15 cellular contexts compared by ENCODE assay signal in genomic region chr14:78143489-78144145, GRCh38. TPM values are rescaled to one million over a fixed set of nuclear protein-coding genes. Genes with fewer than 3 reads are reported as not detected.
A peak's percentile ranks its signal among the peaks of the same experiment; 100 is the strongest.
DNase-seq lines count a peak whose midpoint lies in the region; ATAC-seq, FAIRE-seq and TF ChIP-seq lines count a peak whose summit lies in the region.
"Had no signal": no experiment of that assay in that cellular context is flagged by ENCODE, and none has a peak within 500 bp of the region (broad histone marks: within the 10 kb centered on the region; RNA-seq: fewer than 3 reads in every experiment).

No MANE protein-coding gene starts in this region.

- H3K79me2 ChIP-seq in PC-9 (ENCODE audit: low read depth), result no peaks in the 10 kb centered on the region

- no peak overlapping the region for H2AFZ ChIP-seq in PC-9

- peak; percentile 98 to 99 for ATAC-seq in A549
- ATAC-seq: left ventricle myocardium superior had no signal

- H3K27me3 ChIP-seq in PC-9 (ENCODE audit: insufficient read depth, low read depth), result no peaks in the 10 kb centered on the region

- POLR2A ChIA-PET in A549 (lab: Yijun Ruan, JAX) (no interaction called here), PC-9 (lab: Charles Lee; ENCODE audit: unreplicated experiment) (no interaction called here)

- TF ChIP-seq CTCF in A549 (IDR thresholded peaks at IDR 0.05) (no peak), epithelial cell of proximal tubule (conservative IDR thresholded peaks at IDR 0.05; ENCODE audit: low read depth, low read length) (no peak), PC-9 (conservative IDR thresholded peaks at IDR 0.05) (no peak), foreskin fibroblast (IDR thresholded peaks at IDR 0.05; ENCODE audit: low read depth, low read length) (no peak)

- no TSS peak for BruUV-seq in PC-9 (replicated peaks; lab: Mats Ljungman, UMichigan)

- no peaks in the 10 kb centered on the region for H3K36me3 ChIP-seq in PC-9 (ENCODE audit: low read depth)

- CTCF ChIA-PET in A549 (lab: Yijun Ruan, JAX), result no interaction called here
- CTCF ChIA-PET in PC-9 (lab: Charles Lee), result interaction anchor here (0.6 kb wide), 1 partner anchor 438 kb away, joined by 3 read pairs; no protein-coding TSS in a partner anchor

- H3F3A ChIP-seq in PC-9 (ENCODE audit: insufficient read depth, low read depth), result no peaks in the 10 kb centered on the region

- TF ChIP-seq EP300 in A549 (IDR thresholded peaks at IDR 0.05), result no peak

- H3K4me1 ChIP-seq in A549 (peaks cover 19% of the 10 kb centered on the region), PC-9 (replicated peaks; ENCODE audit: insufficient read depth) (no peaks in the 10 kb centered on the region)

- H3K4me3 ChIP-seq in A549 (no peak overlapping the region), epithelial cell of proximal tubule (ENCODE audit: low read depth, low read length) (no peak overlapping the region), PC-9 (no peak overlapping the region), foreskin fibroblast (ENCODE audit: low read depth in 1 of 2, low read length in 2 of 2) (no peak overlapping the region)

- 24% methylated on average over 7 of the region's 7 CpGs for WGBS in A549 (ENCODE audit: missing lambda C conversion rate)

- no peak for TF ChIP-seq POLR2A in A549 (IDR thresholded peaks at IDR 0.05; ENCODE audit: low read length)
- no peak for TF ChIP-seq POLR2A in H54 (IDR thresholded peaks at IDR 0.05; ENCODE audit: low read depth, low read length)

- H4K20me1 ChIP-seq in PC-9 (ENCODE audit: insufficient read depth), result no peaks in the 10 kb centered on the region; the same call in 1 of the 2 replicates

- H3K27ac ChIP-seq in A549 (peak overlapping the region; percentile 9 to 66; a peak in 4 of 6 replicates), PC-9 (no peak overlapping the region)

- peak overlapping the region; percentile 45 for H3K4me2 ChIP-seq in A549
- no peak overlapping the region for H3K4me2 ChIP-seq in PC-9

- TF ChIP-seq RAD21 in A549 (conservative IDR thresholded peaks at IDR 0.05 in 1 of 2, IDR thresholded peaks at IDR 0.05 in 1 of 2), result no peak

- FAIRE-seq in A549 (lab: Jason Lieb, UNC) (no peak), H54 (lab: Jason Lieb, UNC) (no peak)

- intact Hi-C loops in PC-9 (cut with micrococcal nuclease; ENCODE audit: unreplicated experiment), result no loop called here

- H3K9me3 ChIP-seq in A549 (no peaks in the 10 kb centered on the region), PC-9 (ENCODE audit: insufficient read depth, low read depth) (no peaks in the 10 kb centered on the region)

- H3K9me2 ChIP-seq in PC-9 (ENCODE audit: insufficient read depth), result no peaks in the 10 kb centered on the region

- DNase-seq in A549 (ENCODE audit: low read depth in 1 of 2, low spot score in 1 of 2) (peak; percentile 62 to 73), HCEC 1CT (peak; percentile 61), RPMI7951 (ENCODE audit: low read depth) (peak; percentile 82), epithelial cell of proximal tubule (ENCODE audit: low read depth) (peak; percentile 31), H54 (ENCODE audit: insufficient read length, low spot score) (no peak), NCI-H446 treated with DMSO at 0.1 percent for 48 hours (lab: John Stamatoyannopoulos, UW) (no peak), PC-9 (no peak), foreskin fibroblast (no peak)
- DNase-seq: GOT3, hippocampal formation, KG1, left ventricle myocardium superior, naive B cell, NCI-H187, NCI-H774 had no signal

TF ChIP-seq in A549, 52 proteins besides CTCF, POLR2A, EP300 and RAD21:
- TF ChIP-seq MAFK (IDR thresholded peaks at IDR 0.05; ENCODE audit: partially characterized antibody) (peak; percentile 72), RCOR1 (IDR thresholded peaks at IDR 0.05; ENCODE audit: low read depth, low read length) (no peak), FOSL2 (IDR thresholded peaks at IDR 0.05) (peak; percentile 88), FOSL2 (CRISPR knock-in tag; IDR thresholded peaks at IDR 0.05) (peak; percentile 68), RFX5 (IDR thresholded peaks at IDR 0.05) (no peak), JUNB (IDR thresholded peaks at IDR 0.05) (peak; percentile 82), HOXA7 (CRISPR knock-in tag; IDR thresholded peaks at IDR 0.05) (no peak)
TF ChIP-seq in A549: peak in this region for 3.

RNA-seq across cellular contexts. Expression of gene NRXN3, which starts 26.6 kb away (rescaled TPM):
- polyA plus RNA-seq in A549 (2011; rRNA removed) (0.62 and 0.66 TPM in 2 replicates), A549 (2017; fragmentation: RNase III; extraction: RNeasy Plus Mini Kit Qiagen cat#74134 plus additional on column Dnase treatment) (2.1 to 2.3 TPM (median 2.1 TPM) in 3 replicates)
- 0.34 and 0.43 TPM in 2 replicates for polyA plus RNA-seq in A549 (2012; cell fraction: cytosol; rRNA removed)
- polyA plus RNA-seq in A549 (2012; cell fraction: nucleus; rRNA removed), result 0.70 and 1.2 TPM in 2 replicates
- polyA minus RNA-seq in A549 (2011; rRNA and poly(A)+ RNA removed), result 1.2 and 1.7 TPM in 2 replicates
- 0.24 and 0.29 TPM in 2 replicates for total RNA-seq in RPMI7951 (2014; rRNA removed; shearing (Covaris generic))
- total RNA-seq in epithelial cell of proximal tubule (1.2 and 1.7 TPM in 2 replicates), PC-9 (2021) (not detected in 2 replicates)

Comparison
In these comparisons a context has a peak if more than half of its experiments do, and no peak if none do; other contexts are left out.
1. DNase-seq: peak in A549 (2 of 2), HCEC 1CT (single experiment), RPMI7951 (single experiment) and epithelial cell of proximal tubule (single experiment); none in H54 (single experiment), NCI-H446 treated with DMSO at 0.1 percent for 48 hours (single experiment), PC-9 (0 of 2) and foreskin fibroblast (0 of 2).